Comparison of ENCODE assay signal across 9 cellular contexts in genomic region chr15:90031231-90031791, GRCh38. TPM values are rescaled to one million over a fixed set of nuclear protein-coding genes. Genes with fewer than 3 reads are reported as not detected.
DNase-seq lines count a peak whose midpoint lies in the region; ATAC-seq, FAIRE-seq and TF ChIP-seq lines count a peak whose summit lies in the region.
"Had no signal": no experiment of that assay in that cellular context is flagged by ENCODE, and none has a peak within 500 bp of the region (broad histone marks: within the 10 kb centered on the region; RNA-seq: fewer than 3 reads in every experiment).

No MANE protein-coding gene starts in this region.

- no peaks in the 10 kb centered on the region for H3K36me3 Mint-ChIP-seq in osteocyte (ENCODE audit: unreplicated experiment)

- no peak for TF ChIP-seq CTCF in Loucy (conservative IDR thresholded peaks at IDR 0.05; ENCODE audit: low read length)
- TF ChIP-seq CTCF in bronchial epithelial cell (IDR thresholded peaks at IDR 0.05; ENCODE audit: insufficient read depth, low read length, severe bottlenecking): no peak
- TF ChIP-seq CTCF in osteocyte (IDR thresholded peaks at IDR 0.05): no peak

- no peaks in the 10 kb centered on the region; the same call in 1 of the 2 replicates for H3K9me3 ChIP-seq in Loucy (ENCODE audit: insufficient read depth, low read depth, low read length)

- H3K4me3 Mint-ChIP-seq in osteocyte (ENCODE audit: unreplicated experiment): peak overlapping the region; percentile 62

- no peaks in the 10 kb centered on the region for H3K9me2 ChIP-seq in Loucy (replicated peaks; ENCODE audit: low read depth, low read length)

- peak overlapping the region; percentile 33 for H3K4me3 ChIP-seq in Loucy (ENCODE audit: low read length, poor library complexity, severe bottlenecking)
- no peak overlapping the region for H3K4me3 ChIP-seq in bronchial epithelial cell (ENCODE audit: low read depth, low read length)

- H3K9ac ChIP-seq in Loucy (ENCODE audit: low read depth, low read length, poor library complexity, severe bottlenecking): peak overlapping the region; percentile 56

- peak; percentile 87 for ATAC-seq in GM21786 (IDR thresholded peaks at IDR 0.05; ENCODE audit: unreplicated experiment)

- H3K27me3 Mint-ChIP-seq in osteocyte (ENCODE audit: unreplicated experiment): no peaks in the 10 kb centered on the region

- no peaks in the 10 kb centered on the region for H3K9me3 Mint-ChIP-seq in osteocyte (ENCODE audit: unreplicated experiment)

- H3K27me3 ChIP-seq in Loucy (ENCODE audit: insufficient read depth, low read length, poor library complexity, severe bottlenecking) (no peaks in the 10 kb centered on the region), bronchial epithelial cell (ENCODE audit: control insufficient read depth, insufficient read depth, low read length) (no peaks in the 10 kb centered on the region)

- H2AFZ ChIP-seq in Loucy (ENCODE audit: low read length): peak overlapping the region; percentile 43

- no peak for FAIRE-seq in bronchial epithelial cell (lab: Jason Lieb, UNC)
- FAIRE-seq: A204.1 had no signal

- H4K20me1 ChIP-seq in Loucy (ENCODE audit: insufficient read depth, low read length, poor library complexity, severe bottlenecking): no peaks in the 10 kb centered on the region

- H3K36me3 ChIP-seq in Loucy (ENCODE audit: insufficient read depth, low read length) (no peaks in the 10 kb centered on the region), bronchial epithelial cell (ENCODE audit: control insufficient read depth, insufficient read depth, low read length) (no peaks in the 10 kb centered on the region)

- peaks cover 52% of the 10 kb centered on the region for H3K4me1 ChIP-seq in Loucy (ENCODE audit: insufficient read depth, low read length, poor library complexity, severe bottlenecking)

- H3K27ac Mint-ChIP-seq in osteocyte (ENCODE audit: unreplicated experiment): peak overlapping the region; percentile 96

- H3F3A ChIP-seq in Loucy (ENCODE audit: low read depth): peaks cover 4% of the 10 kb centered on the region; the same call in 1 of the 2 replicates

- H3K4me1 Mint-ChIP-seq in osteocyte (ENCODE audit: unreplicated experiment): peaks cover 56% of the 10 kb centered on the region

- H3K4me2 ChIP-seq in Loucy (ENCODE audit: low read depth, low read length, poor library complexity, severe bottlenecking): peak overlapping the region; percentile 65

- DNase-seq in NCI-H1436 (lab: John Stamatoyannopoulos, UW) (peak; percentile 25), NCI-H1436 treated with DMSO at 0.1 percent for 48 hours (lab: John Stamatoyannopoulos, UW) (no peak), bronchial epithelial cell (ENCODE audit: low read depth) (peak; percentile 70), osteocyte (ENCODE audit: extremely low spot score, unreplicated experiment) (no peak), HCEC 1CT (no peak)
- DNase-seq in NK-92 treated with Interleukin-12 subunit alpha and Interleukin-12 subunit beta, amount 100 ng/mL, for 24 hours (lab: John Stamatoyannopoulos, UW): no peak

- H3K79me2 ChIP-seq in Loucy (ENCODE audit: insufficient read depth, low read length): peaks cover 50% of the 10 kb centered on the region

RNA-seq across cellular contexts. Expression of gene ZNF710, which starts 30.2 kb away (rescaled TPM):
- total RNA-seq in bronchial epithelial cell: 7.6 and 11.9 TPM in 2 replicates
- 16.3 and 24.2 TPM in 2 replicates for total RNA-seq in osteocyte

Comparison
In these comparisons a context has a peak if more than half of its experiments do, and no peak if none do; other contexts are left out.
1. DNase-seq: peak in NCI-H1436 (single experiment) and bronchial epithelial cell (single experiment); none in NCI-H1436 treated with DMSO at 0.1 percent for 48 hours (single experiment), osteocyte (single experiment), NK-92 treated with Interleukin-12 subunit alpha and Interleukin-12 subunit beta, amount 100 ng/mL, for 24 hours (single experiment) and HCEC 1CT (single experiment).